In genomic region chr6:111589366-111589765, GRCh38 we compare ENCODE assay signal across 10 cellular contexts. TPM values are rescaled to one million over a fixed set of nuclear protein-coding genes. Genes with fewer than 3 reads are reported as not detected.
A peak's percentile ranks its signal among the peaks of the same experiment; 100 is the strongest.
DNase-seq lines count a peak whose midpoint lies in the region; ATAC-seq and TF ChIP-seq lines count a peak whose summit lies in the region.
"Had no signal": no experiment of that assay in that cellular context is flagged by ENCODE, and none has a peak within 500 bp of the region (broad histone marks: within the 10 kb centered on the region; RNA-seq: fewer than 3 reads in every experiment).

No MANE protein-coding gene starts in this region.

- no peaks in the 10 kb centered on the region for H3K27me3 ChIP-seq in CD4-positive, alpha-beta memory T cell (ENCODE audit: insufficient read depth, low read length)

- H3K36me3 Mint-ChIP-seq in natural killer cell, result peaks cover 11% of the 10 kb centered on the region
- H3K36me3 Mint-ChIP-seq in stimulated activated memory B cell treated with anti-CD40 and anti-IgM and Interleukin-4, amounts not matched to agents 10 μg/mL and 1 μg/mL and 100 μg/mL, for 72 hours, result peaks cover 44% of the 10 kb centered on the region
- H3K36me3 Mint-ChIP-seq in CD4-positive, alpha-beta memory T cell, result peaks cover 30 to 45% of the 10 kb centered on the region in 2 donors

- in situ Hi-C loops in ACHN (cut with HindIII; ENCODE audit: low pct_ligation_motif_present, low pct_unique_long_range_greater_than_20kb, low sequenced_read_pairs), result no loop called here

- DNase-seq in ACHN (peak; percentile 86), HT1080 (ENCODE audit: low read depth) (peak; percentile 94), cardiac fibroblast (ENCODE audit: low read depth in 2 of 2) (peak; percentile 94), mucosa of descending colon (no peak), natural killer cell (no peak)
- DNase-seq in CD4-positive, alpha-beta memory T cell, result no peak
- DNase-seq: DND-41; stimulated activated CD4-positive, alpha-beta T cell treated with anti-CD3 and anti-CD28 coated beads, Interleukin-4, amount 100 ng/mL, for 24 hours had no signal

- CTCF ChIA-PET in CD4-positive, alpha-beta memory T cell (lab: Charles Lee; ENCODE audit: partially characterized antibody), result no interaction called here

- H3K4me3 ChIP-seq in cardiac fibroblast (replicated peaks in 1 of 2; ENCODE audit: low read depth in 2 of 2, low read length in 2 of 2) (no peak overlapping the region), mucosa of descending colon (no peak overlapping the region)
- no peak overlapping the region for H3K4me3 ChIP-seq in CD4-positive, alpha-beta memory T cell (ENCODE audit: low read length in 2 of 2)

- H3K27ac ChIP-seq in CD4-positive, alpha-beta memory T cell (ENCODE audit: low read depth, low read length), result no peak overlapping the region

- peaks cover 17 to 21% of the 10 kb centered on the region in 2 donors for H3K4me1 Mint-ChIP-seq in natural killer cell
- peaks cover 26% of the 10 kb centered on the region for H3K4me1 Mint-ChIP-seq in stimulated activated memory B cell treated with anti-CD40 and anti-IgM and Interleukin-4, amounts not matched to agents 10 μg/mL and 1 μg/mL and 100 μg/mL, for 72 hours
- H3K4me1 Mint-ChIP-seq in CD4-positive, alpha-beta memory T cell, result peaks cover 29 to 60% (median 42%) of the 10 kb centered on the region in 4 donors

- intact Hi-C loops in mucosa of descending colon (cut with DNase I, micrococcal nuclease) (no loop called here), natural killer cell (cut with micrococcal nuclease) (no loop called here)
- intact Hi-C loops in CD4-positive, alpha-beta memory T cell (cut with micrococcal nuclease), result no loop called here

- H3K9me3 Mint-ChIP-seq in natural killer cell, result no peaks in the 10 kb centered on the region
- H3K9me3 Mint-ChIP-seq in stimulated activated memory B cell treated with anti-CD40 and anti-IgM and Interleukin-4, amounts not matched to agents 10 μg/mL and 1 μg/mL and 100 μg/mL, for 72 hours, result no peaks in the 10 kb centered on the region
- no peaks in the 10 kb centered on the region for H3K9me3 Mint-ChIP-seq in CD4-positive, alpha-beta memory T cell

- H3K9me3 ChIP-seq in mucosa of descending colon, result no peaks in the 10 kb centered on the region
- no peaks in the 10 kb centered on the region for H3K9me3 ChIP-seq in CD4-positive, alpha-beta memory T cell (ENCODE audit: control insufficient read depth in 1 of 2, low read length in 2 of 2)

- H3K27me3 Mint-ChIP-seq in natural killer cell (ENCODE audit: low read depth in 2 of 2), result no peaks in the 10 kb centered on the region
- no peaks in the 10 kb centered on the region for H3K27me3 Mint-ChIP-seq in stimulated activated memory B cell treated with anti-CD40 and anti-IgM and Interleukin-4, amounts not matched to agents 10 μg/mL and 1 μg/mL and 100 μg/mL, for 72 hours
- no peaks in the 10 kb centered on the region for H3K27me3 Mint-ChIP-seq in CD4-positive, alpha-beta memory T cell

- peaks cover 33% of the 10 kb centered on the region for H3K4me1 ChIP-seq in mucosa of descending colon (ENCODE audit: low read depth)
- H3K4me1 ChIP-seq in CD4-positive, alpha-beta memory T cell (ENCODE audit: insufficient read depth, low read length), result peaks cover 18% of the 10 kb centered on the region

- H3K36me3 ChIP-seq in mucosa of descending colon (ENCODE audit: low read depth), result no peaks in the 10 kb centered on the region
- peaks cover 9% of the 10 kb centered on the region for H3K36me3 ChIP-seq in CD4-positive, alpha-beta memory T cell (ENCODE audit: insufficient read depth, low read length)

- ATAC-seq in mucosa of descending colon, result peak; percentile 79
- no peak for ATAC-seq in natural killer cell
- no peak for ATAC-seq in stimulated activated memory B cell treated with anti-CD40 and anti-IgM and Interleukin-4, amounts not matched to agents 10 μg/mL and 1 μg/mL and 100 μg/mL, for 72 hours
- ATAC-seq in GM18909 (IDR thresholded peaks at IDR 0.05; ENCODE audit: poor library complexity, unreplicated experiment), result no peak

- no peak overlapping the region for H3K4me3 Mint-ChIP-seq in natural killer cell
- H3K4me3 Mint-ChIP-seq in stimulated activated memory B cell treated with anti-CD40 and anti-IgM and Interleukin-4, amounts not matched to agents 10 μg/mL and 1 μg/mL and 100 μg/mL, for 72 hours, result no peak overlapping the region
- H3K4me3 Mint-ChIP-seq in CD4-positive, alpha-beta memory T cell, result no peak overlapping the region

- TF ChIP-seq CTCF in cardiac fibroblast (IDR thresholded peaks at IDR 0.05; ENCODE audit: low read depth, low read length), result no peak
- TF ChIP-seq CTCF in mucosa of descending colon (IDR thresholded peaks at IDR 0.05), result no peak
- TF ChIP-seq CTCF in natural killer cell (IDR thresholded peaks at IDR 0.05), result no peak

- no peak overlapping the region for H3K27ac Mint-ChIP-seq in natural killer cell
- H3K27ac Mint-ChIP-seq in stimulated activated memory B cell treated with anti-CD40 and anti-IgM and Interleukin-4, amounts not matched to agents 10 μg/mL and 1 μg/mL and 100 μg/mL, for 72 hours, result no peak overlapping the region
- peak overlapping the region in 2 of 7 donors; percentile 1 to 24 for H3K27ac Mint-ChIP-seq in CD4-positive, alpha-beta memory T cell

- POLR2A ChIA-PET in CD4-positive, alpha-beta memory T cell (lab: Charles Lee; ENCODE audit: partially characterized antibody), result no interaction called here

RNA-seq across cellular contexts. Expression of gene TRAF3IP2, which starts 16.3 kb away (rescaled TPM):
- 18.3 and 34.9 TPM in 2 replicates for total RNA-seq in HT1080 (2014; rRNA removed; shearing (Covaris generic))
- polyA plus RNA-seq in HT1080 (2015; cell fraction: cytosol; rRNA removed), result 26.1 and 32.1 TPM in 2 replicates
- polyA plus RNA-seq in HT1080 (2015; cell fraction: nucleus; rRNA removed), result 21.1 and 25.0 TPM in 2 replicates
- total RNA-seq in mucosa of descending colon, result 10 to 100 TPM; 33.6 to 69.5 (median 67.2) TPM
- 10 to 100 TPM in 1 of 3 donors, 1 to 10 TPM in 2; 9.8 to 14.7 (median 9.9) TPM for total RNA-seq in natural killer cell
- total RNA-seq in CD4-positive, alpha-beta memory T cell, result 10 to 100 TPM; 18.2 to 19.7 TPM
- 10 to 100 TPM; 15.6 to 17.8 TPM for polyA plus RNA-seq in CD4-positive, alpha-beta memory T cell

Comparison
In these comparisons a context has a peak if more than half of its experiments do, and no peak if none do; other contexts are left out.
1. DNase-seq: peak in ACHN (single experiment), HT1080 (single experiment) and cardiac fibroblast (2 of 2); none in mucosa of descending colon (0 of 3), natural killer cell (single experiment) and CD4-positive, alpha-beta memory T cell (0 of 5).